17 cellular contexts compared by ENCODE assay signal in genomic region chr4:184802203-184803015, GRCh38. TPM values are rescaled to one million over a fixed set of nuclear protein-coding genes. Genes with fewer than 3 reads are reported as not detected.
DNase-seq lines count a peak whose midpoint lies in the region; ATAC-seq and TF ChIP-seq lines count a peak whose summit lies in the region.
"Had no signal": no experiment of that assay in that cellular context is flagged by ENCODE, and none has a peak within 500 bp of the region (broad histone marks: within the 10 kb centered on the region; RNA-seq: fewer than 3 reads in every experiment).

No MANE protein-coding gene starts in this region.

- DNase-seq in SJCRH30 (peak; percentile 11 to 41), fibroblast of peridontal ligament (ENCODE audit: extremely low read depth) (peak; percentile 93), upper lobe of left lung (peak in 1 of 2 donors; percentile 37), Ammon's horn (ENCODE audit: low spot score) (no peak), Calu3 (no peak), NCI-H2227 treated with DMSO at 0.1 percent for 48 hours (lab: John Stamatoyannopoulos, UW) (no peak)
- DNase-seq: activated CD4-positive, alpha-beta T cell treated with anti-CD3 and anti-CD28 coated beads, Interleukin-2, amount 10 ng/mL, durations not matched to agents 7 days and 5 days; activated naive CD8-positive, alpha-beta T cell treated with anti-CD3 and anti-CD28 coated beads for 36 hours; activated T-cell treated with anti-CD3 and anti-CD28 coated beads, Interleukin-2, amount 50 U/mL, for 1 hour; C1 segment of cervical spinal cord; DND-41; endodermal cell; stimulated activated CD4-positive, alpha-beta T cell treated with anti-CD3 and anti-CD28 coated beads, Interleukin-4, amount 100 ng/mL, for 1 hour had no signal

- peak in 1 of 4 donors; percentile 21 for TF ChIP-seq POLR2A in upper lobe of left lung (IDR thresholded peaks at IDR 0.05)

- no peak for ATAC-seq in upper lobe of left lung (ENCODE audit: low FRiP score in 2 of 2)
- ATAC-seq: GM23338 had no signal

- peak overlapping the region in 1 of 3 experiments; percentile 0 for H3K4me3 Mint-ChIP-seq in nephron
- no peak overlapping the region for H3K4me3 Mint-ChIP-seq in Calu3 (ENCODE audit: low read depth, unreplicated experiment)
- H3K4me3 Mint-ChIP-seq: activated CD4-positive, alpha-beta T cell treated with anti-CD3 and anti-CD28 coated beads, Interleukin-2, amount 10 ng/mL, durations not matched to agents 7 days and 5 days; activated naive CD8-positive, alpha-beta T cell treated with anti-CD3 and anti-CD28 coated beads for 36 hours; central memory CD8-positive, alpha-beta T cell; endodermal cell; GM23338 had no signal

- peaks cover 3% of the 10 kb centered on the region for H3K36me3 Mint-ChIP-seq in nephron (ENCODE audit: low read depth)
- H3K36me3 Mint-ChIP-seq in Calu3 (ENCODE audit: insufficient read depth, unreplicated experiment) = peaks cover 10% of the 10 kb centered on the region

- H3K27me3 Mint-ChIP-seq in nephron (ENCODE audit: low read depth) (no peaks in the 10 kb centered on the region), Calu3 (ENCODE audit: unreplicated experiment) (no peaks in the 10 kb centered on the region)
- H3K27me3 Mint-ChIP-seq: activated CD4-positive, alpha-beta T cell treated with anti-CD3 and anti-CD28 coated beads, Interleukin-2, amount 10 ng/mL, durations not matched to agents 7 days and 5 days; activated naive CD8-positive, alpha-beta T cell treated with anti-CD3 and anti-CD28 coated beads for 36 hours; central memory CD8-positive, alpha-beta T cell had no signal

- 76 to 81% methylated on average over 16 of the region's 16 CpGs for WGBS in upper lobe of left lung, 2 donors

- H3K27me3 ChIP-seq in SJCRH30 = no peaks in the 10 kb centered on the region
- H3K27me3 ChIP-seq in upper lobe of left lung = no peaks in the 10 kb centered on the region
- H3K27me3 ChIP-seq: tibial nerve had no signal

- CTCF ChIA-PET in Calu3 (lab: Charles Lee) = no interaction called here

- H3K36me3 ChIP-seq in SJCRH30 (no peaks in the 10 kb centered on the region), upper lobe of left lung (peaks cover 0 to 48% (median 16%) of the 10 kb centered on the region in 4 donors)

- intact Hi-C loops in Calu3 (cut with micrococcal nuclease; ENCODE audit: unreplicated experiment) = no loop called here

- TF ChIP-seq CTCF in nephron (IDR thresholded peaks at IDR 0.05; ENCODE audit: unreplicated experiment in 3 of 3) = no peak
- no peak for TF ChIP-seq CTCF in upper lobe of left lung (IDR thresholded peaks at IDR 0.05)
- TF ChIP-seq CTCF in Calu3 (IDR thresholded peaks at IDR 0.05; ENCODE audit: unreplicated experiment) = no peak

- peaks cover 57% of the 10 kb centered on the region for H3K4me1 Mint-ChIP-seq in nephron
- peaks cover 20% of the 10 kb centered on the region for H3K4me1 Mint-ChIP-seq in Calu3 (ENCODE audit: low read depth, unreplicated experiment)

- no peaks in the 10 kb centered on the region for H3K9me3 ChIP-seq in SJCRH30 (replicated peaks)
- no peaks in the 10 kb centered on the region for H3K9me3 ChIP-seq in upper lobe of left lung
- H3K9me3 ChIP-seq: tibial nerve had no signal

- H3K27ac Mint-ChIP-seq in nephron (peak overlapping the region; percentile 76 to 78 (median 77)), Calu3 (ENCODE audit: unreplicated experiment) (no peak overlapping the region)
- H3K27ac Mint-ChIP-seq: activated CD4-positive, alpha-beta T cell treated with anti-CD3 and anti-CD28 coated beads, Interleukin-2, amount 10 ng/mL, durations not matched to agents 7 days and 5 days; activated naive CD8-positive, alpha-beta T cell treated with anti-CD3 and anti-CD28 coated beads for 36 hours; endodermal cell; GM23338 had no signal

- H3K4me1 ChIP-seq in SJCRH30 = peaks cover 4% of the 10 kb centered on the region; the same call in 1 of the 2 replicates
- peaks cover 5 to 41% (median 21%) of the 10 kb centered on the region in 4 donors for H3K4me1 ChIP-seq in upper lobe of left lung

- H3K4me3 ChIP-seq in SJCRH30 (no peak overlapping the region), upper lobe of left lung (peak overlapping the region in 3 of 4 donors; percentile 22 to 43 (median 25))
- H3K4me3 ChIP-seq: GM23338 had no signal

- H3K9me3 Mint-ChIP-seq in nephron (no peaks in the 10 kb centered on the region), Calu3 (ENCODE audit: low read depth, unreplicated experiment) (no peaks in the 10 kb centered on the region)
- H3K9me3 Mint-ChIP-seq: activated CD4-positive, alpha-beta T cell treated with anti-CD3 and anti-CD28 coated beads, Interleukin-2, amount 10 ng/mL, durations not matched to agents 7 days and 5 days; activated naive CD8-positive, alpha-beta T cell treated with anti-CD3 and anti-CD28 coated beads for 36 hours; central memory CD8-positive, alpha-beta T cell; endodermal cell; GM23338 had no signal

- no TSS peak for BruUV-seq in Calu3 (replicated peaks; lab: Mats Ljungman, UMichigan)

- no peak for TF ChIP-seq EP300 in upper lobe of left lung (IDR thresholded peaks at IDR 0.05)

- H3K27ac ChIP-seq in SJCRH30 (no peak overlapping the region), upper lobe of left lung (peak overlapping the region in 2 of 4 donors; percentile 14 to 42)

RNA-seq across cellular contexts. Expression of gene ACSL1, which starts 23.4 kb away (rescaled TPM):
- total RNA-seq in SJCRH30 (2014; rRNA removed; shearing (Covaris generic)) = 11.6 and 12.9 TPM in 2 replicates
- total RNA-seq in upper lobe of left lung = 100 to 1,000 TPM; 208 to 306 (median 234) TPM
- total RNA-seq in Calu3 (2022) = 19.1 and 31.9 TPM in 2 replicates

Comparison
In these comparisons a context has a peak if more than half of its experiments do, and no peak if none do; other contexts are left out.
1. DNase-seq: peak in SJCRH30 (2 of 2) and fibroblast of peridontal ligament (single experiment); none in Ammon's horn (single experiment), Calu3 (single experiment) and NCI-H2227 treated with DMSO at 0.1 percent for 48 hours (single experiment).